Comparison of ENCODE assay signal across 22 cellular contexts in genomic region chr14:24261256-24261968, GRCh38. TPM values are rescaled to one million over a fixed set of nuclear protein-coding genes. Genes with fewer than 3 reads are reported as not detected.
DNase-seq lines count a peak whose midpoint lies in the region; ATAC-seq and TF ChIP-seq lines count a peak whose summit lies in the region.
"Had no signal": no experiment of that assay in that cellular context is flagged by ENCODE, and none has a peak within 500 bp of the region (broad histone marks: within the 10 kb centered on the region; RNA-seq: fewer than 3 reads in every experiment).

No MANE protein-coding gene starts in this region.

- H3K4me3 Mint-ChIP-seq in CD14-positive monocyte, result no peak overlapping the region
- no peak overlapping the region for H3K4me3 Mint-ChIP-seq in naive thymus-derived CD8-positive, alpha-beta T cell
- H3K4me3 Mint-ChIP-seq: CD4-positive, alpha-beta T cell had no signal

- ATAC-seq in RWPE2 (ENCODE audit: low read depth), result no peak
- ATAC-seq in lower lobe of right lung, result no peak
- no peak for ATAC-seq in naive thymus-derived CD8-positive, alpha-beta T cell
- ATAC-seq in HG03135 (IDR thresholded peaks at IDR 0.05; ENCODE audit: unreplicated experiment), result no peak
- ATAC-seq: Right ventricle myocardium inferior had no signal

- peaks cover 0 to 2% (median 1%) of the 10 kb centered on the region in 3 donors for H3K27me3 Mint-ChIP-seq in CD14-positive monocyte (ENCODE audit: low read depth in 3 of 3)
- H3K27me3 Mint-ChIP-seq in naive thymus-derived CD8-positive, alpha-beta T cell, result no peaks in the 10 kb centered on the region
- H3K27me3 Mint-ChIP-seq: CD4-positive, alpha-beta T cell had no signal

- no peaks in the 10 kb centered on the region for H3K4me1 Mint-ChIP-seq in CD14-positive monocyte
- peaks cover 0 to under 1% (median 0%) of the 10 kb centered on the region in 4 donors for H3K4me1 Mint-ChIP-seq in naive thymus-derived CD8-positive, alpha-beta T cell

- POLR2A ChIA-PET in naive thymus-derived CD8-positive, alpha-beta T cell (lab: Charles Lee), result interaction anchor here (1.8 kb wide), 1 partner anchor 10 kb away, joined by 6 read pairs; the partner anchor contains the start of gene RABGGTA

- peaks cover 67 to 84% of the 10 kb centered on the region in 2 donors for H3K36me3 Mint-ChIP-seq in CD14-positive monocyte
- H3K36me3 Mint-ChIP-seq in naive thymus-derived CD8-positive, alpha-beta T cell, result peaks cover 0 to 31% (median 1%) of the 10 kb centered on the region in 3 donors

- no peaks in the 10 kb centered on the region for H3K27me3 ChIP-seq in RWPE2 (ENCODE audit: insufficient read depth, poor library complexity, severe bottlenecking)
- no peaks in the 10 kb centered on the region for H3K27me3 ChIP-seq in lower lobe of right lung (ENCODE audit: low read depth)
- H3K27me3 ChIP-seq: Peyer's patch, SJSA1 had no signal

- no peaks in the 10 kb centered on the region for H3K9me3 Mint-ChIP-seq in CD14-positive monocyte
- H3K9me3 Mint-ChIP-seq in naive thymus-derived CD8-positive, alpha-beta T cell, result no peaks in the 10 kb centered on the region
- H3K9me3 Mint-ChIP-seq: CD4-positive, alpha-beta T cell had no signal

- TF ChIP-seq CTCF in CD14-positive monocyte (IDR thresholded peaks at IDR 0.05) (no peak), RWPE2 (IDR thresholded peaks at IDR 0.05; ENCODE audit: poor library complexity, severe bottlenecking) (no peak), lower lobe of right lung (IDR thresholded peaks at IDR 0.05) (no peak)

- H3K4me1 ChIP-seq in RWPE2 (ENCODE audit: insufficient read depth, poor library complexity, severe bottlenecking) (peaks cover 29% of the 10 kb centered on the region), lower lobe of right lung (peaks cover 12% of the 10 kb centered on the region)
- H3K4me1 ChIP-seq: Peyer's patch had no signal

- H3K4me3 ChIP-seq in RWPE2 (ENCODE audit: severe bottlenecking) (peak overlapping the region; percentile 11), lower lobe of right lung (no peak overlapping the region)
- H3K4me3 ChIP-seq: Peyer's patch, SJSA1 had no signal

- peak overlapping the region in 4 of 7 donors; percentile 4 to 73 (median 44) for H3K27ac Mint-ChIP-seq in CD14-positive monocyte
- peak overlapping the region in 2 of 10 donors; percentile 35 to 41 for H3K27ac Mint-ChIP-seq in naive thymus-derived CD8-positive, alpha-beta T cell
- H3K27ac Mint-ChIP-seq: CD4-positive, alpha-beta T cell had no signal

- no peak for DNase-seq in CD14-positive monocyte (ENCODE audit: low spot score)
- no peak for DNase-seq in RWPE2 (ENCODE audit: low spot score)
- peak; percentile 39 for DNase-seq in lower lobe of right lung
- DNase-seq in posterior vena cava (ENCODE audit: low spot score), result peak; percentile 47
- no peak for DNase-seq in substantia nigra (lab: John Stamatoyannopoulos, UW)
- no peak for DNase-seq in naive thymus-derived CD8-positive, alpha-beta T cell
- DNase-seq: CD4-positive, alpha-beta T cell; COR-L47; DMS79; H7; IMR-90; NCI-H1105; NCI-H146; NCI-H2029 treated with DMSO at 0.1 percent for 48 hours; NCI-H345; NCI-H524; NCI-H82; Peyer's patch had no signal

- intact Hi-C loops in CD14-positive monocyte (cut with micrococcal nuclease), result no loop called here
- intact Hi-C loops in lower lobe of right lung (cut with DNase I), result no loop called here
- intact Hi-C loops in posterior vena cava (cut with DNase I), result no loop called here

- H3K27ac ChIP-seq in RWPE2 (ENCODE audit: poor library complexity, severe bottlenecking), result peak overlapping the region; percentile 88
- no peak overlapping the region for H3K27ac ChIP-seq in lower lobe of right lung
- no peak overlapping the region for H3K27ac ChIP-seq in substantia nigra (ENCODE audit: low read depth, low read length, poor library complexity, severe bottlenecking)
- H3K27ac ChIP-seq: KMS-11, Peyer's patch, SJSA1 had no signal

- H3K36me3 ChIP-seq in RWPE2 (ENCODE audit: low read depth), result peaks cover 42% of the 10 kb centered on the region
- H3K36me3 ChIP-seq in lower lobe of right lung, result peaks cover 25% of the 10 kb centered on the region
- H3K36me3 ChIP-seq: SJSA1 had no signal

- H3K9me3 ChIP-seq in RWPE2 (ENCODE audit: severe bottlenecking) (no peaks in the 10 kb centered on the region), lower lobe of right lung (no peaks in the 10 kb centered on the region)
- H3K9me3 ChIP-seq: Peyer's patch, SJSA1 had no signal

RNA-seq across cellular contexts. Expression of gene TGM1, which starts 1.6 kb away (rescaled TPM):
- not detected for polyA plus RNA-seq in CD14-positive monocyte
- total RNA-seq in lower lobe of right lung (5.9 TPM), posterior vena cava (1 to 10 TPM in 1 of 2 donors, under 1 TPM in 1; 0.14 to 1.7 TPM)
- 1 to 10 TPM; 6.5 to 6.9 TPM for total RNA-seq in naive thymus-derived CD8-positive, alpha-beta T cell
- polyA plus RNA-seq in naive thymus-derived CD8-positive, alpha-beta T cell, result under 1 TPM in 1 of 3 donors, not detected in 2; 0.13 TPM

RNA-seq across cellular contexts. Expression of gene RABGGTA, which starts 10.0 kb away (rescaled TPM):
- polyA plus RNA-seq in CD14-positive monocyte, result 10 to 100 TPM; 34.5 to 35.4 TPM
- 50.4 TPM for total RNA-seq in lower lobe of right lung
- 10 to 100 TPM; 14.5 to 17.3 TPM for total RNA-seq in posterior vena cava
- total RNA-seq in naive thymus-derived CD8-positive, alpha-beta T cell, result 10 to 100 TPM; 43.3 to 46.5 TPM
- 10 to 100 TPM; 12.7 to 22.1 (median 20.4) TPM for polyA plus RNA-seq in naive thymus-derived CD8-positive, alpha-beta T cell

RNA-seq across cellular contexts. Expression of gene TINF2, which starts 19.0 kb away (rescaled TPM):
- polyA plus RNA-seq in CD14-positive monocyte, result 100 to 1,000 TPM; 137 to 151 TPM
- total RNA-seq in lower lobe of right lung (85.7 TPM), posterior vena cava (10 to 100 TPM; 77.8 to 85.1 TPM)
- total RNA-seq in naive thymus-derived CD8-positive, alpha-beta T cell, result 100 to 1,000 TPM; 125 to 136 TPM
- polyA plus RNA-seq in naive thymus-derived CD8-positive, alpha-beta T cell, result 100 to 1,000 TPM; 116 to 154 (median 150) TPM

RNA-seq across cellular contexts. Expression of gene GMPR2, which starts 28.7 kb away (rescaled TPM):
- 10 to 100 TPM; 84.5 to 84.7 TPM for polyA plus RNA-seq in CD14-positive monocyte
- total RNA-seq in lower lobe of right lung (72.3 TPM), posterior vena cava (10 to 100 TPM; 34.4 to 42.0 TPM)
- total RNA-seq in naive thymus-derived CD8-positive, alpha-beta T cell, result 10 to 100 TPM; 76.4 to 78.6 TPM
- polyA plus RNA-seq in naive thymus-derived CD8-positive, alpha-beta T cell, result 100 to 1,000 TPM in 1 of 3 donors, 10 to 100 TPM in 2; 79.7 to 111 (median 85.4) TPM

RNA-seq across cellular contexts. Expression of gene NEDD8, which starts 29.2 kb away (rescaled TPM):
- 100 to 1,000 TPM; 306 to 335 TPM for polyA plus RNA-seq in CD14-positive monocyte
- total RNA-seq in lower lobe of right lung, result 132 TPM
- 100 to 1,000 TPM; 121 to 125 TPM for total RNA-seq in posterior vena cava
- total RNA-seq in naive thymus-derived CD8-positive, alpha-beta T cell, result 100 to 1,000 TPM in 1 of 2 experiments, 10 to 100 TPM in 1; 96.8 to 107 TPM
- polyA plus RNA-seq in naive thymus-derived CD8-positive, alpha-beta T cell, result 100 to 1,000 TPM; 302 to 320 (median 319) TPM

Comparison
In these comparisons a context has a peak if more than half of its experiments do, and no peak if none do; other contexts are left out.
1. DNase-seq: peak in lower lobe of right lung (single experiment) and posterior vena cava (single experiment); none in CD14-positive monocyte (single experiment), RWPE2 (single experiment), substantia nigra (0 of 49) and naive thymus-derived CD8-positive, alpha-beta T cell (0 of 10).